Comparison of ENCODE assay signal across 16 cellular contexts in genomic region chr1:47865881-47866535, GRCh38.
"Had no signal": no experiment of that assay in that cellular context is flagged by ENCODE, and none has a peak within 500 bp of the region (broad histone marks: within the 10 kb centered on the region; RNA-seq: fewer than 3 reads in every experiment).

No MANE protein-coding gene starts in this region.

- H3K27me3 Mint-ChIP-seq: stimulated activated memory B cell treated with anti-CD40 and anti-IgM and Interleukin-4, amounts not matched to agents 10 μg/mL and 1 μg/mL and 100 μg/mL, for 72 hours had no signal

- ATAC-seq: activated T-cell treated with anti-CD3 and anti-CD28 coated beads, Interleukin-2, amount 50 U/mL, for 72 hours; gastroesophageal sphincter; stimulated activated memory B cell treated with anti-CD40 and anti-IgM and Interleukin-4, amounts not matched to agents 10 μg/mL and 1 μg/mL and 100 μg/mL, for 72 hours had no signal

- FAIRE-seq: colon, endothelial cell of umbilical vein had no signal

- H3K9ac ChIP-seq: parathyroid adenoma had no signal

- H3K36me3 ChIP-seq: gastroesophageal sphincter, SJCRH30, transverse colon had no signal

- H3K9me3 Mint-ChIP-seq: activated CD4-positive, alpha-beta memory T cell treated with anti-CD3 and anti-CD28 coated beads, Interleukin-2, amount 10 ng/mL, durations not matched to agents 7 days and 5 days; activated T-cell treated with anti-CD3 and anti-CD28 coated beads, Interleukin-2, amount 50 U/mL, for 72 hours; stimulated activated memory B cell treated with anti-CD40 and anti-IgM and Interleukin-4, amounts not matched to agents 10 μg/mL and 1 μg/mL and 100 μg/mL, for 72 hours; T-helper 2 cell treated with Interferon-gamma antibody and Interleukin-4, amounts not matched to agents 5 μg/mL and 100 μg/mL, for 36 hours had no signal

- DNase-seq: activated CD4-positive, alpha-beta memory T cell treated with anti-CD3 and anti-CD28 coated beads, Interleukin-2, amount 10 ng/mL, durations not matched to agents 7 days and 5 days; activated CD4-positive, alpha-beta T cell treated with anti-CD3 and anti-CD28 coated beads for 1 hour; activated CD8-positive, alpha-beta memory T cell treated with anti-CD3 and anti-CD28 coated beads, Interleukin-2, amount 50 U/mL, for 4 hours; activated naive CD4-positive, alpha-beta T cell; activated T-cell treated with anti-CD3 and anti-CD28 coated beads, Interleukin-2, amount 50 U/mL, for 72 hours; effector CD4-positive, alpha-beta T cell; hippocampal formation; SJCRH30; transverse colon had no signal

- H3K9me3 ChIP-seq: gastroesophageal sphincter, SJCRH30, transverse colon had no signal

- H2AFZ ChIP-seq: parathyroid adenoma had no signal

- H3K79me2 ChIP-seq: parathyroid adenoma had no signal

- H3K27ac ChIP-seq: gastroesophageal sphincter, parathyroid adenoma, SJCRH30, transverse colon had no signal

- H3K36me3 Mint-ChIP-seq: stimulated activated memory B cell treated with anti-CD40 and anti-IgM and Interleukin-4, amounts not matched to agents 10 μg/mL and 1 μg/mL and 100 μg/mL, for 72 hours had no signal

- H3K27ac Mint-ChIP-seq: activated CD4-positive, alpha-beta memory T cell treated with anti-CD3 and anti-CD28 coated beads, Interleukin-2, amount 10 ng/mL, durations not matched to agents 7 days and 5 days; activated T-cell treated with anti-CD3 and anti-CD28 coated beads, Interleukin-2, amount 50 U/mL, for 72 hours; stimulated activated memory B cell treated with anti-CD40 and anti-IgM and Interleukin-4, amounts not matched to agents 10 μg/mL and 1 μg/mL and 100 μg/mL, for 72 hours; T-helper 2 cell treated with Interferon-gamma antibody and Interleukin-4, amounts not matched to agents 5 μg/mL and 100 μg/mL, for 36 hours had no signal

- H3K27me3 ChIP-seq: gastroesophageal sphincter, SJCRH30, transverse colon had no signal

- H3K4me3 ChIP-seq: gastroesophageal sphincter, SJCRH30, skin epidermis, transverse colon had no signal

- H3K4me3 Mint-ChIP-seq: activated CD4-positive, alpha-beta memory T cell treated with anti-CD3 and anti-CD28 coated beads, Interleukin-2, amount 10 ng/mL, durations not matched to agents 7 days and 5 days; activated T-cell treated with anti-CD3 and anti-CD28 coated beads, Interleukin-2, amount 50 U/mL, for 72 hours; stimulated activated memory B cell treated with anti-CD40 and anti-IgM and Interleukin-4, amounts not matched to agents 10 μg/mL and 1 μg/mL and 100 μg/mL, for 72 hours; T-helper 2 cell treated with Interferon-gamma antibody and Interleukin-4, amounts not matched to agents 5 μg/mL and 100 μg/mL, for 36 hours had no signal

- H3K4me1 Mint-ChIP-seq: activated CD4-positive, alpha-beta memory T cell treated with anti-CD3 and anti-CD28 coated beads, Interleukin-2, amount 10 ng/mL, durations not matched to agents 7 days and 5 days; stimulated activated memory B cell treated with anti-CD40 and anti-IgM and Interleukin-4, amounts not matched to agents 10 μg/mL and 1 μg/mL and 100 μg/mL, for 72 hours had no signal

- H3K4me1 ChIP-seq: parathyroid adenoma had no signal
